In the genomic region with DNA sequence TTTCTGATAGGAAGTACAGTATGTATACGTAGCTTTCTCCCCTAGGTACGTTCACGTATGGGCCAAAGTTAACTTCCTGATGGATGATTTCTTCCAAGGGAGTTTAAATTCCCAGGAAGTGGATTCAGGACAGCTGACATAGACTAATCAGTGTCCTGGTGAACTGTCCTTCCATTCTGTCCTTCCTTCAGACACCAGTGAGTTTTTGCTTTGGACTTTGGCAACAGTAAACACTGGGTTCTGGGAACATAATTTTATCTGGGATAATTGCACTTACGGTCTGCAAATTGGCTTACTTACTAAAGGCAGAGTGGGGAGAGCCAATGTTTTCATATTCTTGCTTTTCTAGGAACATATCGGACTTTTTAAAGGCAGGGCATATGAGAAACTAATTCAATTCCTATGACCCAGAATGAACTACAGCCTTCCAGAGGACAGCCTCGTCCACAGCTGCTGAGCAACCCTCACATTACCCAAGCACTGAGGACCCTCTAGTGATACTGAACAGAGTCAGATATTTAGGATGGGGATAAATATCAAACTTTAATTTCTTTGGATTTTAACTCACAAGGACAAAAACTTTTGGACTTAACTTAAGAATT, we compare ENCODE assay signal across 20 cellular contexts.
"Had no signal": no experiment of that assay in that cellular context is flagged by ENCODE, and none has a peak within 500 bp of the region (broad histone marks: within the 10 kb centered on the region; RNA-seq: fewer than 3 reads in every experiment).

No MANE protein-coding gene starts in this region.

- H3K36me3 ChIP-seq: SJCRH30 had no signal

- H3K27me3 ChIP-seq: SJCRH30 had no signal

- FAIRE-seq: K562 had no signal

- DNase-seq: activated CD4-positive, alpha-beta T cell treated with anti-CD3 and anti-CD28 coated beads for 4 hours; activated CD8-positive, alpha-beta memory T cell treated with anti-CD3 and anti-CD28 coated beads, Interleukin-2, amount 50 U/mL, for 4 hours; activated CD8-positive, alpha-beta T cell treated with anti-CD3 and anti-CD28 coated beads for 36 hours; activated gamma-delta T cell treated with Interleukin-2 at 50 U/mL for 16 hours; activated naive CD4-positive, alpha-beta T cell treated with anti-CD3 and anti-CD28 coated beads, Interleukin-2, amount 10 ng/mL, durations not matched to agents 7 days and 5 days; activated naive CD8-positive, alpha-beta T cell treated with anti-CD3 and anti-CD28 coated beads for 36 hours; activated T-cell treated with anti-CD3 and anti-CD28 coated beads, Interleukin-2, amount 50 U/mL, for 72 hours; Karpas-422; MM.1S; NCI-H1105 treated with DMSO at 0.1 percent for 48 hours; NCI-H146; NCI-H1930; NCI-H2171; NCI-H2227 treated with DMSO at 0.1 percent for 48 hours; NCI-H446 treated with DMSO at 0.1 percent for 48 hours; NCI-H524 treated with DMSO at 0.1 percent for 48 hours; NCI-H774; SJCRH30 had no signal

- H3K9me3 ChIP-seq: SJCRH30 had no signal

- H3K4me3 ChIP-seq: K562, SJCRH30 had no signal

- ATAC-seq: activated CD4-positive, CD25-positive, alpha-beta regulatory T cell treated with anti-CD3 and anti-CD28 coated beads, Interleukin-2, amount 50 U/mL, for 24 hours; activated CD8-positive, alpha-beta T cell treated with anti-CD3 and anti-CD28 coated beads for 36 hours; activated T-cell treated with anti-CD3 and anti-CD28 coated beads, Interleukin-2, amount 50 U/mL, for 72 hours; K562 had no signal

- H3K27ac ChIP-seq: SJCRH30 had no signal
